15 cellular contexts compared by ENCODE assay signal in the genomic region with DNA sequence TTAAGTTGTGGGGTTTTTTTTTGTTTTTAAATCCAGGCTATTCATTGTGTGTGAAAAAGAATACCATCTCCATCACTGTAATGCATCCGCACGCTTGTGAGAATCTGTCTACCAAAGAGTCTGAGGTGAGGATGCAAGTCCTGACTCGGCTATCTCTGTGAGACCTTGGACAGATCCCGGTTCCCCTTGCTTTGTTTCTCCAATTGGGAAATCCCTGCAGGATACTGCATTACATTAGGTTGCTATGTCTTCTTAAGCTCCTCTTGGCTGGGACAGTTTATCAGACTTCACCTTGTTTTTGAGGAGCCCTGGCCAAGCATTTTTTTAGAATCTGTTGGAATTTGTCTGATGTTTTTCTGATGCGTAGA. TPM values are rescaled to one million over a fixed set of nuclear protein-coding genes. Genes with fewer than 3 reads are reported as not detected.
A peak's percentile ranks its signal among the peaks of the same experiment; 100 is the strongest.
DNase-seq lines count a peak whose midpoint lies in the region; ATAC-seq, FAIRE-seq and TF ChIP-seq lines count a peak whose summit lies in the region.
"Had no signal": no experiment of that assay in that cellular context is flagged by ENCODE, and none has a peak within 500 bp of the region (broad histone marks: within the 10 kb centered on the region; RNA-seq: fewer than 3 reads in every experiment).

No MANE protein-coding gene starts in this region.

- H3K4me3 ChIP-seq in SK-N-SH (ENCODE audit: low read depth in 2 of 2, low read length in 1 of 2) (no peak overlapping the region), HEK293 (ENCODE audit: low read depth, low read length) (no peak overlapping the region), endothelial cell of umbilical vein (replicated peaks in 1 of 3; ENCODE audit: insufficient read depth in 1 of 3, low read depth in 1 of 3, low read length in 3 of 3) (no peak overlapping the region)
- H3K4me3 ChIP-seq: BLaER1 treated with 17β-estradiol and CSF1 and Interleukin-3, amounts not matched to agents 10 nM and 100 nM; GM12878 had no signal

- ATAC-seq in SK-N-SH treated with all-trans-retinoic acid at 6 μM for 48 hours = no peak
- no peak for ATAC-seq in naive B cell (ENCODE audit: low read depth in 2 of 2)
- no peak for ATAC-seq in GM21737 (IDR thresholded peaks at IDR 0.05; ENCODE audit: unreplicated experiment)

- H2AFZ ChIP-seq in SK-N-SH (ENCODE audit: low read depth) = no peak overlapping the region
- no peak overlapping the region for H2AFZ ChIP-seq in endothelial cell of umbilical vein (ENCODE audit: low read depth, low read length)

- no peaks in the 10 kb centered on the region for H3K27me3 Mint-ChIP-seq in naive B cell
- no peaks in the 10 kb centered on the region for H3K27me3 Mint-ChIP-seq in activated naive CD8-positive, alpha-beta T cell treated with anti-CD3 and anti-CD28 coated beads for 36 hours
- H3K27me3 Mint-ChIP-seq: CD4-positive, alpha-beta T cell had no signal

- no peaks in the 10 kb centered on the region for H3K9me3 ChIP-seq in SK-N-SH
- no peaks in the 10 kb centered on the region for H3K9me3 ChIP-seq in HEK293 (ENCODE audit: control insufficient read depth, insufficient read depth, low read depth, low read length)
- no peaks in the 10 kb centered on the region for H3K9me3 ChIP-seq in endothelial cell of umbilical vein (replicated peaks; ENCODE audit: control insufficient read depth, insufficient read depth, low read length)
- H3K9me3 ChIP-seq: BLaER1 treated with 17β-estradiol and CSF1 and Interleukin-3, amounts not matched to agents 10 nM and 100 nM had no signal

- H3K27me3 ChIP-seq in SK-N-SH (ENCODE audit: insufficient read depth) = no peaks in the 10 kb centered on the region
- no peaks in the 10 kb centered on the region for H3K27me3 ChIP-seq in endothelial cell of umbilical vein (ENCODE audit: control insufficient read depth in 2 of 2, insufficient read depth in 2 of 2, low read length in 2 of 2)
- H3K27me3 ChIP-seq: BLaER1 treated with 17β-estradiol and CSF1 and Interleukin-3, amounts not matched to agents 10 nM and 100 nM had no signal

- no peak overlapping the region for H3K4me2 ChIP-seq in SK-N-SH
- H3K4me2 ChIP-seq in endothelial cell of umbilical vein (ENCODE audit: insufficient read depth, low read length) = no peak overlapping the region

- peaks cover 48 to 72% (median 54%) of the 10 kb centered on the region in 3 donors for H3K4me1 Mint-ChIP-seq in naive B cell
- peaks cover 44% of the 10 kb centered on the region for H3K4me1 Mint-ChIP-seq in activated naive CD8-positive, alpha-beta T cell treated with anti-CD3 and anti-CD28 coated beads for 36 hours

- DNase-seq in SK-N-SH (no peak), endothelial cell of umbilical vein (ENCODE audit: low read depth, low spot score) (no peak), naive B cell (no peak), LoVo (ENCODE audit: low spot score) (no peak)
- DNase-seq in activated naive CD8-positive, alpha-beta T cell treated with anti-CD3 and anti-CD28 coated beads for 36 hours = no peak
- DNase-seq: CD4-positive, alpha-beta T cell; DMS79; HCEC 1CT had no signal

- no peak for TF ChIP-seq EP300 in SK-N-SH (IDR thresholded peaks at IDR 0.05; ENCODE audit: borderline replicate concordance in 1 of 2, low read depth in 1 of 2, low read length in 1 of 2)

- H3F3A ChIP-seq in SK-N-SH (replicated peaks; ENCODE audit: insufficient read depth) = no peaks in the 10 kb centered on the region

- peak overlapping the region in 4 of 6 donors; percentile 6 to 64 (median 61) for H3K27ac Mint-ChIP-seq in naive B cell
- H3K27ac Mint-ChIP-seq in activated naive CD8-positive, alpha-beta T cell treated with anti-CD3 and anti-CD28 coated beads for 36 hours = no peak overlapping the region
- H3K27ac Mint-ChIP-seq: CD4-positive, alpha-beta T cell had no signal

- no peak overlapping the region for H3K27ac ChIP-seq in SK-N-SH (ENCODE audit: low read depth in 2 of 2, low read length in 1 of 2)
- H3K27ac ChIP-seq in HEK293 (ENCODE audit: extremely low read depth, low read depth, low read length) = no peak overlapping the region
- H3K27ac ChIP-seq in endothelial cell of umbilical vein (ENCODE audit: insufficient read depth, low read depth, low read length) = no peak overlapping the region
- H3K27ac ChIP-seq: 22Rv1; BLaER1 treated with 17β-estradiol and CSF1 and Interleukin-3, amounts not matched to agents 10 nM and 100 nM; HL-60 had no signal

- BruUV-seq in endothelial cell of umbilical vein (replicated peaks; lab: Mats Ljungman, UMichigan) = no TSS peak

- TF ChIP-seq CTCF in SK-N-SH (IDR thresholded peaks at IDR 0.05) (no peak), HEK293 (tag by site-specific recombination; IDR thresholded peaks at IDR 0.05) (no peak), endothelial cell of umbilical vein (IDR thresholded peaks at IDR 0.05; ENCODE audit: extremely low read depth in 1 of 2, insufficient read depth in 1 of 2, low read depth in 1 of 2, low read length in 2 of 2) (no peak)

- POLR2A ChIA-PET in SK-N-SH (lab: Yijun Ruan, JAX) = no interaction called here
- POLR2A ChIA-PET in HEK293 (lab: Yijun Ruan, JAX) = no interaction called here
- POLR2A ChIA-PET in endothelial cell of umbilical vein (lab: Charles Lee) = no interaction called here

- dilution Hi-C loops in endothelial cell of umbilical vein (cut with MboI; ENCODE audit: extremely low pct_ligation_motif_present, low sequenced_read_pairs) = no loop called here

- CTCF ChIA-PET in SK-N-SH (lab: Yijun Ruan, JAX) = interaction anchor here (1.4 kb wide), 1 partner anchor 168 kb away, joined by 5 read pairs; no protein-coding TSS in a partner anchor
- CTCF ChIA-PET in HEK293 (lab: Yijun Ruan, JAX) = interaction anchor here (0.6 kb wide), 1 partner anchor 61 kb away, joined by 3 read pairs; no protein-coding TSS in a partner anchor
- CTCF ChIA-PET in endothelial cell of umbilical vein (lab: Charles Lee) = interaction anchor here (1.1 to 1.4 kb wide), 3 partner anchors 12 to 160 kb away, joined by 3 to 5 read pairs (median 5); no protein-coding TSS in a partner anchor

- WGBS in SK-N-SH (ENCODE audit: low lambda C conversion rate) = 96% methylated on average over 5 of the region's 5 CpGs

- peak overlapping the region in 5 of 8 donors; percentile 15 to 75 (median 31) for H3K4me3 Mint-ChIP-seq in naive B cell
- no peak overlapping the region for H3K4me3 Mint-ChIP-seq in activated naive CD8-positive, alpha-beta T cell treated with anti-CD3 and anti-CD28 coated beads for 36 hours
- H3K4me3 Mint-ChIP-seq: CD4-positive, alpha-beta T cell had no signal

- H3K9ac ChIP-seq in SK-N-SH (no peak overlapping the region), endothelial cell of umbilical vein (replicated peaks; ENCODE audit: extremely low read depth, insufficient read depth, low read length) (no peak overlapping the region)
- H3K9ac ChIP-seq: BLaER1 treated with 17β-estradiol and CSF1 and Interleukin-3, amounts not matched to agents 10 nM and 100 nM had no signal

- intact Hi-C loops in endothelial cell of umbilical vein (cut with micrococcal nuclease) = no loop called here

- H3K4me1 ChIP-seq in SK-N-SH (ENCODE audit: control insufficient read depth in 1 of 2, insufficient read depth in 2 of 2, low read depth in 1 of 2, low read length in 1 of 2) (peaks cover 0 to 2% of the 10 kb centered on the region in 2 experiments; a peak in 1 of 4 replicates), HEK293 (ENCODE audit: control insufficient read depth, insufficient read depth, low read length) (no peaks in the 10 kb centered on the region), endothelial cell of umbilical vein (ENCODE audit: control insufficient read depth, extremely low read depth, insufficient read depth, low read length) (peaks cover 15% of the 10 kb centered on the region)

- no peaks in the 10 kb centered on the region for H3K9me3 Mint-ChIP-seq in naive B cell
- no peaks in the 10 kb centered on the region for H3K9me3 Mint-ChIP-seq in activated naive CD8-positive, alpha-beta T cell treated with anti-CD3 and anti-CD28 coated beads for 36 hours
- H3K9me3 Mint-ChIP-seq: CD4-positive, alpha-beta T cell had no signal

- H4K20me1 ChIP-seq in SK-N-SH (ENCODE audit: insufficient read depth) = peaks cover 31% of the 10 kb centered on the region
- H4K20me1 ChIP-seq in endothelial cell of umbilical vein (replicated peaks; ENCODE audit: control insufficient read depth, extremely low read depth, insufficient read depth, low read length) = no peaks in the 10 kb centered on the region

- no peaks in the 10 kb centered on the region for H3K36me3 Mint-ChIP-seq in naive B cell
- H3K36me3 Mint-ChIP-seq in activated naive CD8-positive, alpha-beta T cell treated with anti-CD3 and anti-CD28 coated beads for 36 hours = peaks cover 2% of the 10 kb centered on the region

- peak; percentile 38 for FAIRE-seq in endothelial cell of umbilical vein (lab: Jason Lieb, UNC)

- H3K36me3 ChIP-seq in SK-N-SH (replicated peaks in 1 of 2; ENCODE audit: control insufficient read depth in 1 of 2, insufficient read depth in 2 of 2, low read length in 1 of 2) = peaks cover 0 to 7% of the 10 kb centered on the region in 2 experiments
- H3K36me3 ChIP-seq in HEK293 (ENCODE audit: control insufficient read depth in 2 of 2, insufficient read depth in 1 of 2, low read length in 2 of 2) = no peaks in the 10 kb centered on the region
- no peaks in the 10 kb centered on the region for H3K36me3 ChIP-seq in endothelial cell of umbilical vein (ENCODE audit: control insufficient read depth in 2 of 2, extremely low read depth in 1 of 2, insufficient read depth in 2 of 2, low read length in 2 of 2)
- H3K36me3 ChIP-seq: BLaER1 treated with 17β-estradiol and CSF1 and Interleukin-3, amounts not matched to agents 10 nM and 100 nM had no signal

- H3K9me1 ChIP-seq in endothelial cell of umbilical vein (replicated peaks; ENCODE audit: control insufficient read depth, extremely low read depth, insufficient read depth, low read length) = no peaks in the 10 kb centered on the region

- peaks cover 99% of the 10 kb centered on the region for H3K79me2 ChIP-seq in SK-N-SH (ENCODE audit: insufficient read depth)
- no peaks in the 10 kb centered on the region for H3K79me2 ChIP-seq in endothelial cell of umbilical vein (ENCODE audit: control insufficient read depth, insufficient read depth, low read length)

- TF ChIP-seq RAD21 in SK-N-SH (IDR thresholded peaks at IDR 0.05; ENCODE audit: low read length) = no peak

- no peak for TF ChIP-seq POLR2A in endothelial cell of umbilical vein (IDR thresholded peaks at IDR 0.05; ENCODE audit: low read depth, low read length)

- H3K9me2 ChIP-seq in SK-N-SH = no peaks in the 10 kb centered on the region

RNA-seq across cellular contexts. Expression of a gene that starts 46.8 kb away (rescaled TPM):
- polyA plus RNA-seq in SK-N-SH (2012; rRNA removed) (56.3 and 78.9 TPM in 2 replicates), endothelial cell of umbilical vein (58.1 and 70.2 TPM in 2 replicates), naive B cell (ENCODE audit: low read depth in 6 of 6) (10 to 100 TPM; 13.6 to 29.3 (median 19.7) TPM)
- polyA plus RNA-seq in SK-N-SH (2012; cell fraction: cytosol; rRNA removed) = 45.8 and 54.1 TPM in 2 replicates
- polyA plus RNA-seq in SK-N-SH (2012; cell fraction: nucleus; rRNA removed) = 43.7 and 69.2 TPM in 2 replicates
- 77.6 and 85.1 TPM in 2 replicates for total RNA-seq in endothelial cell of umbilical vein
- polyA plus RNA-seq in endothelial cell of umbilical vein (2011; cell fraction: cytosol; rRNA removed) = 81.0 and 102 TPM in 2 replicates
- polyA plus RNA-seq in endothelial cell of umbilical vein (2011; cell fraction: nucleus; rRNA removed) = 146 and 157 TPM in 2 replicates
- 82.4 and 124 TPM in 2 replicates for polyA plus RNA-seq in endothelial cell of umbilical vein (2012)
- polyA minus RNA-seq in endothelial cell of umbilical vein = 230 and 266 TPM in 2 replicates
- polyA minus RNA-seq in endothelial cell of umbilical vein (2011; cell fraction: cytosol; rRNA and poly(A)+ RNA removed) = 9.2 TPM
- polyA minus RNA-seq in endothelial cell of umbilical vein (2011; cell fraction: nucleus; rRNA and poly(A)+ RNA removed) = 166 and 209 TPM in 2 replicates
- total RNA-seq in activated naive CD8-positive, alpha-beta T cell treated with anti-CD3 and anti-CD28 coated beads for 36 hours = 10 to 100 TPM; 16.8 to 19.8 TPM
